In genomic region chr20:24930724-24931688, GRCh38 we compare ENCODE assay signal across 9 cellular contexts. TPM values are rescaled to one million over a fixed set of nuclear protein-coding genes. Genes with fewer than 3 reads are reported as not detected.
A peak's percentile ranks its signal among the peaks of the same experiment; 100 is the strongest.
DNase-seq lines count a peak whose midpoint lies in the region; ATAC-seq and TF ChIP-seq lines count a peak whose summit lies in the region.
"Not testable (repeated sequence)": the region's sequence is repeated elsewhere in the genome, so short reads cannot be mapped to it uniquely, and the experiment has no call there.
"Had no signal": no experiment of that assay in that cellular context is flagged by ENCODE, and none has a peak within 500 bp of the region (broad histone marks: within the 10 kb centered on the region; RNA-seq: fewer than 3 reads in every experiment).

No MANE protein-coding gene starts in this region.

- intact Hi-C loops in CD8-positive, alpha-beta T cell (cut with DNase I, micrococcal nuclease): loop anchor here (2.0 to 10.0 kb wide), 5 partner anchors 18 to 136 kb away; partner anchors contain the start of gene CST7 (in 1 of the 2)
- intact Hi-C loops in heart left ventricle (cut with DNase I); testis (cut with DNase I; ENCODE audit: low total_unique reads): not testable (repeated sequence)
- intact Hi-C loops in naive thymus-derived CD4-positive, alpha-beta T cell (cut with micrococcal nuclease): loop anchor here (2.0 to 5.0 kb wide), 3 partner anchors 61 to 134 kb away; partner anchors contain the start of gene APMAP (in 2 of the 2)

- not testable (repeated sequence) for H2BK12ac ChIP-seq in H9 (ENCODE audit: insufficient read length, low read depth, low read length)

- not testable (repeated sequence) for H3K9ac ChIP-seq in H9 (ENCODE audit: extremely low read depth, insufficient read length, low read length)

- H3K27me3 Mint-ChIP-seq in CD8-positive, alpha-beta T cell (ENCODE audit: low read depth); H9 (ENCODE audit: low read depth); activated T-cell treated with anti-CD3 and anti-CD28 coated beads, Interleukin-2, amount 50 U/mL, for 24 hours; naive thymus-derived CD4-positive, alpha-beta T cell: not testable (repeated sequence)

- not testable (repeated sequence) for H3K27ac ChIP-seq in CD8-positive, alpha-beta T cell (ENCODE audit: low read depth, low read length); H9 (ENCODE audit: insufficient read length, low read depth, low read length); naive thymus-derived CD4-positive, alpha-beta T cell (ENCODE audit: low read depth, low read length); testis
- peak overlapping the region in 1 of 12 donors; percentile 46 for H3K27ac ChIP-seq in heart left ventricle

- peak overlapping the region; percentile 72 for H3K27ac Mint-ChIP-seq in CD8-positive, alpha-beta T cell
- peak overlapping the region in 2 of 3 experiments; percentile 70 to 74; a peak in 5 of 7 replicates for H3K27ac Mint-ChIP-seq in H9
- peak overlapping the region; percentile 60 for H3K27ac Mint-ChIP-seq in activated T-cell treated with anti-CD3 and anti-CD28 coated beads, Interleukin-2, amount 50 U/mL, for 24 hours
- peak overlapping the region in 6 of 9 donors; percentile 3 to 90 (median 44) for H3K27ac Mint-ChIP-seq in naive thymus-derived CD4-positive, alpha-beta T cell

- not testable (repeated sequence) for H2AFZ ChIP-seq in H9 (ENCODE audit: low read length)

- H3K9me3 Mint-ChIP-seq in CD8-positive, alpha-beta T cell; H9; activated T-cell treated with anti-CD3 and anti-CD28 coated beads, Interleukin-2, amount 50 U/mL, for 24 hours; naive thymus-derived CD4-positive, alpha-beta T cell: not testable (repeated sequence)

- not testable (repeated sequence) for H3K36me3 Mint-ChIP-seq in CD8-positive, alpha-beta T cell; H9 (ENCODE audit: insufficient read depth in 1 of 3, low read depth in 3 of 3); activated T-cell treated with anti-CD3 and anti-CD28 coated beads, Interleukin-2, amount 50 U/mL, for 24 hours (ENCODE audit: low read depth); naive thymus-derived CD4-positive, alpha-beta T cell

- not testable (repeated sequence) for H3K23ac ChIP-seq in H9 (ENCODE audit: insufficient read length, low read depth, low read length)

- peaks cover 17% of the 10 kb centered on the region for H3K4me1 ChIP-seq in CD8-positive, alpha-beta T cell (ENCODE audit: insufficient read depth, low read length)
- H3K4me1 ChIP-seq in H9 (ENCODE audit: insufficient read depth, low read length); testis: not testable (repeated sequence)
- H3K4me1 ChIP-seq in heart left ventricle: peaks cover 0 to 18% (median 0%) of the 10 kb centered on the region in 12 donors
- H3K4me1 ChIP-seq in naive thymus-derived CD4-positive, alpha-beta T cell (ENCODE audit: control insufficient read depth in 2 of 2, insufficient read depth in 2 of 2, low read length in 2 of 2): peaks cover 16 to 30% of the 10 kb centered on the region in 2 donors

- not testable (repeated sequence) for H3K79me2 ChIP-seq in H9 (ENCODE audit: insufficient read depth, low read length)

- not testable (repeated sequence) for H4K91ac ChIP-seq in H9 (ENCODE audit: insufficient read length, low read depth, low read length)

- DNase-seq in CD8-positive, alpha-beta T cell: peak in 1 of 7 experiments; percentile 47
- DNase-seq in H9; activated T-cell treated with anti-CD3 and anti-CD28 coated beads, Interleukin-2, amount 50 U/mL, for 24 hours; heart left ventricle; naive thymus-derived CD4-positive, alpha-beta T cell; testis: not testable (repeated sequence)
- DNase-seq in NCI-H748 (lab: John Stamatoyannopoulos, UW; ENCODE audit: unreplicated experiment) (peak; percentile 46), choroid plexus epithelial cell (ENCODE audit: low read depth) (peak; percentile 17)

- peak overlapping the region; percentile 29 for H3K4me3 Mint-ChIP-seq in CD8-positive, alpha-beta T cell
- not testable (repeated sequence) for H3K4me3 Mint-ChIP-seq in H9; activated T-cell treated with anti-CD3 and anti-CD28 coated beads, Interleukin-2, amount 50 U/mL, for 24 hours
- H3K4me3 Mint-ChIP-seq in naive thymus-derived CD4-positive, alpha-beta T cell: peak overlapping the region in 8 of 10 donors; percentile 3 to 66 (median 35)

- TF ChIP-seq POLR2A in heart left ventricle (IDR thresholded peaks at IDR 0.05); testis (IDR thresholded peaks at IDR 0.05): not testable (repeated sequence)

- not testable (repeated sequence) for ATAC-seq in CD8-positive, alpha-beta T cell; heart left ventricle; naive thymus-derived CD4-positive, alpha-beta T cell

- not testable (repeated sequence) for H4K5ac ChIP-seq in H9 (ENCODE audit: insufficient read length, low read depth, low read length)

- H3K9me3 ChIP-seq in CD8-positive, alpha-beta T cell (ENCODE audit: low read length); H9 (ENCODE audit: control insufficient read depth, low read depth, low read length); heart left ventricle; naive thymus-derived CD4-positive, alpha-beta T cell (ENCODE audit: control insufficient read depth in 2 of 3, low read length in 3 of 3); testis: not testable (repeated sequence)

- CTCF ChIA-PET in CD8-positive, alpha-beta T cell (lab: Charles Lee): interaction anchor here (0.9 to 3.3 kb wide), 12 partner anchors 10 to 994 kb away, joined by 3 to 27 read pairs (median 6); partner anchors contain the start of genes ACSS1 and CST7
- CTCF ChIA-PET in naive thymus-derived CD4-positive, alpha-beta T cell (lab: Charles Lee): interaction anchor here (0.7 kb wide), 1 partner anchor 155 kb away, joined by 3 read pairs; no protein-coding TSS in a partner anchor

- not testable (repeated sequence) for H2BK5ac ChIP-seq in H9 (ENCODE audit: insufficient read length, low read length)

- WGBS in H9 (ENCODE audit: extremely low coverage, insufficient read length, low lambda C conversion rate): no CpG with 5 or more reads among the region's 15 CpGs
- WGBS in heart left ventricle, 4 donors: 63 to 77% (median 71%) methylated on average over 15 of the region's 15 CpGs
- 67 to 82% methylated on average over 15 of the region's 15 CpGs for WGBS in testis, 2 donors

- peaks cover 31% of the 10 kb centered on the region for H3K4me1 Mint-ChIP-seq in CD8-positive, alpha-beta T cell (ENCODE audit: low read depth)
- H3K4me1 Mint-ChIP-seq in H9: peaks cover 15 to 18% of the 10 kb centered on the region in 2 experiments
- H3K4me1 Mint-ChIP-seq in activated T-cell treated with anti-CD3 and anti-CD28 coated beads, Interleukin-2, amount 50 U/mL, for 24 hours (ENCODE audit: low read depth): peaks cover 32% of the 10 kb centered on the region
- H3K4me1 Mint-ChIP-seq in naive thymus-derived CD4-positive, alpha-beta T cell: peaks cover 19 to 42% (median 25%) of the 10 kb centered on the region in 7 donors

- H3K79me1 ChIP-seq in H9 (ENCODE audit: insufficient read depth, low read depth, low read length, poor library complexity, severe bottlenecking): not testable (repeated sequence)

- peak; percentile 48 for TF ChIP-seq CTCF in CD8-positive, alpha-beta T cell (IDR thresholded peaks at IDR 0.05)
- TF ChIP-seq CTCF in H9 (conservative IDR thresholded peaks at IDR 0.05) (peak; percentile 73), choroid plexus epithelial cell (conservative IDR thresholded peaks at IDR 0.05; ENCODE audit: low read depth, low read length) (peak; percentile 60), heart left ventricle (IDR thresholded peaks at IDR 0.05) (peak in 9 of 12 donors; percentile 6 to 47 (median 34)), testis (IDR thresholded peaks at IDR 0.05) (peak in 2 of 3 experiments; percentile 14 to 25)

- not testable (repeated sequence) for H3K36me3 ChIP-seq in CD8-positive, alpha-beta T cell (ENCODE audit: insufficient read depth, low read length); heart left ventricle; naive thymus-derived CD4-positive, alpha-beta T cell (ENCODE audit: control insufficient read depth in 2 of 3, insufficient read depth in 3 of 3, low read length in 3 of 3); testis (ENCODE audit: low read depth, missing control alignments)

- H2BK20ac ChIP-seq in H9 (ENCODE audit: low read depth, low read length, poor library complexity, severe bottlenecking): not testable (repeated sequence)

- H2BK15ac ChIP-seq in H9 (ENCODE audit: low read depth, low read length): not testable (repeated sequence)

- not testable (repeated sequence) for H3K23me2 ChIP-seq in H9 (ENCODE audit: insufficient read length, low read depth, low read length, poor library complexity, severe bottlenecking)

- H3K27me3 ChIP-seq in CD8-positive, alpha-beta T cell (ENCODE audit: insufficient read depth, low read length); H9 (ENCODE audit: insufficient read depth, low read length); heart left ventricle; naive thymus-derived CD4-positive, alpha-beta T cell (ENCODE audit: control insufficient read depth in 2 of 2, insufficient read depth in 2 of 2, low read length in 2 of 2); testis: not testable (repeated sequence)

- not testable (repeated sequence) for H4K20me1 ChIP-seq in H9 (ENCODE audit: control insufficient read depth, insufficient read depth, insufficient read length)

- H3K18ac ChIP-seq in H9 (ENCODE audit: insufficient read length, low read depth, low read length): not testable (repeated sequence)

- not testable (repeated sequence) for H4K8ac ChIP-seq in H9 (replicated peaks; ENCODE audit: insufficient read length, low read depth, low read length)

- H3K14ac ChIP-seq in H9 (ENCODE audit: insufficient read depth, low read length): not testable (repeated sequence)

- H3K4me2 ChIP-seq in H9 (ENCODE audit: insufficient read depth, insufficient read length, low read length): not testable (repeated sequence)

- H2BK120ac ChIP-seq in H9 (ENCODE audit: low read depth, low read length, poor library complexity, severe bottlenecking): not testable (repeated sequence)

- H3K56ac ChIP-seq in H9 (ENCODE audit: insufficient read length, low read depth, low read length): not testable (repeated sequence)

- H3K4ac ChIP-seq in H9 (ENCODE audit: low read depth, low read length): not testable (repeated sequence)

- POLR2A ChIA-PET in CD8-positive, alpha-beta T cell (lab: Charles Lee): interaction anchor here (0.5 to 1.5 kb wide), 2 partner anchors 18 to 53 kb away, joined by 4 to 5 read pairs; partner anchors contain the start of gene CST7
- POLR2A ChIA-PET in naive thymus-derived CD4-positive, alpha-beta T cell (lab: Charles Lee): not testable (repeated sequence)

- not testable (repeated sequence) for H2AK5ac ChIP-seq in H9 (ENCODE audit: insufficient read length, low read length)

- H3K4me3 ChIP-seq in CD8-positive, alpha-beta T cell (ENCODE audit: low read depth, low read length); choroid plexus epithelial cell (ENCODE audit: low read depth, low read length); heart left ventricle; testis: not testable (repeated sequence)
- peak overlapping the region; percentile 17 for H3K4me3 ChIP-seq in naive thymus-derived CD4-positive, alpha-beta T cell (ENCODE audit: low read length)

- not testable (repeated sequence) for H3T11ph ChIP-seq in H9 (ENCODE audit: low read length)

RNA-seq across cellular contexts. Expression of gene CST7, which starts 18.1 kb away (rescaled TPM):
- total RNA-seq in CD8-positive, alpha-beta T cell: 10 to 100 TPM; 53.3 to 54.6 TPM
- total RNA-seq in H9 (2021) (not detected in 2 replicates), heart left ventricle (1 to 10 TPM in 5 of 9 donors, under 1 TPM in 4; 0.35 to 8.4 (median 1.5) TPM), testis (under 1 TPM in 1 of 2 donors, not detected in 1; 0.56 TPM)
- polyA plus RNA-seq in heart left ventricle (1 to 10 TPM; 1.2 to 1.4 TPM), testis (ENCODE audit: insufficient read depth, low read depth, low replicate concordance) (4.1 TPM)
- 10 to 100 TPM in 3 of 5 experiments, 1 to 10 TPM in 2; 1.4 to 74.9 (median 11.5) TPM for total RNA-seq in naive thymus-derived CD4-positive, alpha-beta T cell
- polyA plus RNA-seq in naive thymus-derived CD4-positive, alpha-beta T cell: 1 to 10 TPM; 2.3 to 4.2 TPM
- total RNA-seq: GM23248 had no signal
- polyA plus RNA-seq: GM23248 had no signal

Comparison
In these comparisons a context has a peak if more than half of its experiments do, and no peak if none do; other contexts are left out.
1. CTCF ChIP-seq: peak in every context shown above with its lines; median percentile 73 in H9; 60 in choroid plexus epithelial cell; 48 in CD8-positive, alpha-beta T cell; 34 in heart left ventricle; 20 in testis.